8 cellular contexts compared by ENCODE assay signal in genomic region chr10:116385994-116386809, GRCh38. TPM values are rescaled to one million over a fixed set of nuclear protein-coding genes. Genes with fewer than 3 reads are reported as not detected.
DNase-seq lines count a peak whose midpoint lies in the region; ATAC-seq and TF ChIP-seq lines count a peak whose summit lies in the region.

No MANE protein-coding gene starts in this region.

- no peaks in the 10 kb centered on the region for H3K9me3 ChIP-seq in neuronal stem cell (replicated peaks in 1 of 2; ENCODE audit: control insufficient read depth in 2 of 2, insufficient read depth in 1 of 2, low read depth in 1 of 2, low read length in 2 of 2)

- no peak overlapping the region for H2AK5ac ChIP-seq in neuronal stem cell (ENCODE audit: low read depth, low read length)

- peaks cover 0 to 2% of the 10 kb centered on the region in 2 donors for H3K4me1 ChIP-seq in neuronal stem cell (ENCODE audit: control insufficient read depth in 2 of 2, insufficient read depth in 1 of 2, low read depth in 1 of 2, low read length in 2 of 2)

- no peak overlapping the region for H2BK120ac ChIP-seq in neuronal stem cell (ENCODE audit: low read depth, low read length)

- H3K4me3 Mint-ChIP-seq in chondrocyte (ENCODE audit: unreplicated experiment) = no peak overlapping the region

- peaks cover 11% of the 10 kb centered on the region for H3K4me1 Mint-ChIP-seq in chondrocyte (ENCODE audit: low read depth)

- H3K18ac ChIP-seq in neuronal stem cell (ENCODE audit: low read length) = no peak overlapping the region

- H3K4me3 ChIP-seq in neuronal stem cell (ENCODE audit: low read length in 2 of 2) = no peak overlapping the region

- H2BK12ac ChIP-seq in neuronal stem cell (ENCODE audit: low read length) = no peak overlapping the region

- no CpG with 5 or more reads among the region's 1 CpG for WGBS in neuronal stem cell (ENCODE audit: extremely low coverage in 2 of 2, insufficient read length in 2 of 2, insufficient replicate concordance in 1 of 2), 2 donors

- H2AFZ ChIP-seq in neuronal stem cell (ENCODE audit: low read length) = no peak overlapping the region

- H4K8ac ChIP-seq in neuronal stem cell (ENCODE audit: low read depth, low read length) = no peak overlapping the region

- H3K36me3 ChIP-seq in neuronal stem cell (replicated peaks in 1 of 2; ENCODE audit: control insufficient read depth in 2 of 2, insufficient read depth in 2 of 2, low read length in 2 of 2) = no peaks in the 10 kb centered on the region

- no peak overlapping the region for H3K23ac ChIP-seq in neuronal stem cell (ENCODE audit: low read depth, low read length, poor library complexity)

- H3K14ac ChIP-seq in neuronal stem cell (ENCODE audit: low read length) = no peak overlapping the region

- H3K9me3 Mint-ChIP-seq in chondrocyte (ENCODE audit: low read depth) = no peaks in the 10 kb centered on the region

- H3K9ac ChIP-seq in neuronal stem cell (ENCODE audit: low read depth, low read length, poor library complexity) = no peak overlapping the region

- peaks cover 0 to 4% (median 0%) of the 10 kb centered on the region in 3 experiments for H3K27me3 ChIP-seq in neuronal stem cell (ENCODE audit: control insufficient read depth in 3 of 3, insufficient read depth in 3 of 3, low read depth in 1 of 3, low read length in 3 of 3)

- H3K36me3 Mint-ChIP-seq in chondrocyte (ENCODE audit: low read depth) = no peaks in the 10 kb centered on the region

- H3K27ac Mint-ChIP-seq in chondrocyte (ENCODE audit: unreplicated experiment) = no peak overlapping the region

- peak; percentile 88 for TF ChIP-seq CTCF in chondrocyte (IDR thresholded peaks at IDR 0.05)

- H3K4ac ChIP-seq in neuronal stem cell (ENCODE audit: low read length) = no peak overlapping the region

- peak; percentile 65 for ATAC-seq in GM19395 (IDR thresholded peaks at IDR 0.05; ENCODE audit: unreplicated experiment)
- ATAC-seq in GM19328 (IDR thresholded peaks at IDR 0.05; ENCODE audit: unreplicated experiment) = no peak

- H3K27me3 Mint-ChIP-seq in chondrocyte (ENCODE audit: low read depth) = no peaks in the 10 kb centered on the region

- DNase-seq in AG20443 (ENCODE audit: low spot score) = peak; percentile 17
- DNase-seq in NCI-H1694 treated with DMSO at 0.1 percent for 48 hours (lab: John Stamatoyannopoulos, UW) = peak; percentile 2
- no peak for DNase-seq in chondrocyte (ENCODE audit: low spot score)
- peak; percentile 36 for DNase-seq in neuronal stem cell (ENCODE audit: low spot score)
- DNase-seq in iPS-NIHi7 (ENCODE audit: extremely low spot score) = no peak
- no peak for DNase-seq in NCI-H187 (lab: John Stamatoyannopoulos, UW)

- no peak overlapping the region for H3K27ac ChIP-seq in neuronal stem cell (replicated peaks; ENCODE audit: low read length)

- no peak overlapping the region for H3K4me2 ChIP-seq in neuronal stem cell (ENCODE audit: insufficient read depth, low read length, poor library complexity, severe bottlenecking)

- no peaks in the 10 kb centered on the region for H3K79me1 ChIP-seq in neuronal stem cell (ENCODE audit: low read depth, low read length)

- H2BK5ac ChIP-seq in neuronal stem cell (ENCODE audit: low read length) = no peak overlapping the region

- no peak overlapping the region for H2BK15ac ChIP-seq in neuronal stem cell (ENCODE audit: low read length)

- H4K91ac ChIP-seq in neuronal stem cell (ENCODE audit: low read depth, low read length, poor library complexity) = no peak overlapping the region

RNA-seq across cellular contexts. Expression of gene PNLIPRP3, which starts 41.4 kb away (rescaled TPM):
- not detected in 3 replicates for total RNA-seq in chondrocyte
- not detected for polyA plus RNA-seq in neuronal stem cell (2013, experiment 1 of 2)
- not detected for polyA plus RNA-seq in neuronal stem cell (2013, experiment 2 of 2)

Comparison
In these comparisons a context has a peak if more than half of its experiments do, and no peak if none do; other contexts are left out.
1. DNase-seq: peak in AG20443 (single experiment), NCI-H1694 treated with DMSO at 0.1 percent for 48 hours (single experiment) and neuronal stem cell (single experiment); none in chondrocyte (single experiment), iPS-NIHi7 (single experiment) and NCI-H187 (0 of 2).